In the genomic region with DNA sequence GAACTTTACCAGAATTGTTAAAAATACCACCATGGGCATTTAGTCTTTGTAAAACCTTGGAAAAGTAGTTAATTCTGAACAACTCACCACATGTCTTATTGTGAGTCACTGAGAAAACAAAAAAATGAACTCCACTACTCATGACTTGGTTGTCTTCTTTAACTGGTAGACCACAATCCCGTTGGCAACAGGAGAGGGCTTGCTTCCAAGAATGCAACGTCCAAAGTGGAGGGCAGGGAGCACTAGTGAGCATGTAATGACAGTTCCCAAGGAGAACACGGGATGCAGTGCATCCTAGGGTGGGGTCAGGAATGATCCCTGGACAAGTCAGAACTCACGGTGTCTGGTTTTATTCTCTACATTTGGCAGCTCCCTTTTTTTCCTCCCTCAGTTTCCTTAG, we compare ENCODE assay signal across 9 cellular contexts. TPM values are rescaled to one million over a fixed set of nuclear protein-coding genes. Genes with fewer than 3 reads are reported as not detected.
A peak's percentile ranks its signal among the peaks of the same experiment; 100 is the strongest.
DNase-seq lines count a peak whose midpoint lies in the region; ATAC-seq, FAIRE-seq and TF ChIP-seq lines count a peak whose summit lies in the region.
"Had no signal": no experiment of that assay in that cellular context is flagged by ENCODE, and none has a peak within 500 bp of the region (broad histone marks: within the 10 kb centered on the region; RNA-seq: fewer than 3 reads in every experiment).

No MANE protein-coding gene starts in this region.

- H3K9me3 ChIP-seq in SJSA1 (replicated peaks) = no peaks in the 10 kb centered on the region

- peak overlapping the region; percentile 10; the same call in 1 of the 2 replicates for H3K27ac ChIP-seq in SJSA1

- no peaks in the 10 kb centered on the region for H3K27me3 ChIP-seq in SJSA1 (replicated peaks)

- intact Hi-C loops in sciatic nerve (cut with DNase I) = no loop called here
- intact Hi-C loops in head of caudate nucleus (cut with DNase I) = no loop called here

- peak; percentile 73 for ATAC-seq in sciatic nerve
- ATAC-seq in HG03342 (IDR thresholded peaks at IDR 0.05; ENCODE audit: unreplicated experiment) = no peak
- no peak for ATAC-seq in GM18873 (IDR thresholded peaks at IDR 0.05; ENCODE audit: low FRiP score, unreplicated experiment)

- FAIRE-seq in GM19239 (lab: Jason Lieb, UNC) = no peak

- no peaks in the 10 kb centered on the region for H3K36me3 ChIP-seq in SJSA1

- peaks cover 21% of the 10 kb centered on the region for H3K4me1 ChIP-seq in SJSA1 (replicated peaks)

- peak; percentile 80 for DNase-seq in GOT3 (lab: John Stamatoyannopoulos, UW)
- peak; percentile 84 to 89 for DNase-seq in SJSA1 (ENCODE audit: low read depth in 1 of 2, low spot score in 2 of 2)
- DNase-seq in fibroblast of pulmonary artery (ENCODE audit: low read depth) = peak; percentile 80
- no peak for DNase-seq in sciatic nerve (ENCODE audit: low spot score)
- no peak for DNase-seq in head of caudate nucleus
- no peak for DNase-seq in GM19239 (ENCODE audit: insufficient read length, low spot score)
- DNase-seq: activated naive CD8-positive, alpha-beta T cell treated with anti-CD3 and anti-CD28 coated beads, Interleukin-2, amount 10 ng/mL, durations not matched to agents 7 days and 5 days had no signal

- TF ChIP-seq CTCF in fibroblast of pulmonary artery (IDR thresholded peaks at IDR 0.05; ENCODE audit: low read length, missing control alignments) = peak; percentile 36

- H3K4me3 ChIP-seq in SJSA1 = no peak overlapping the region
- no peak overlapping the region for H3K4me3 ChIP-seq in fibroblast of pulmonary artery (replicated peaks; ENCODE audit: low read depth, low read length)

RNA-seq across cellular contexts. Expression of a gene that starts 15.2 kb away (rescaled TPM):
- 11.9 and 21.4 TPM in 2 replicates for total RNA-seq in SJSA1 (2014; rRNA removed; shearing (Covaris generic))
- total RNA-seq in sciatic nerve = 6.9 TPM

Comparison
In these comparisons a context has a peak if more than half of its experiments do, and no peak if none do; other contexts are left out.
1. DNase-seq: peak in GOT3 (single experiment), SJSA1 (2 of 2) and fibroblast of pulmonary artery (single experiment); none in sciatic nerve (single experiment), head of caudate nucleus (0 of 42) and GM19239 (single experiment).